ENCODE assay signal across 1 cellular context in genomic region chr10:89213191-89213808, GRCh38.
A peak's percentile ranks its signal among the peaks of the same experiment; 100 is the strongest.
TF ChIP-seq lines count a peak whose summit lies in the region.

No MANE protein-coding gene starts in this region.

TF ChIP-seq in K562, 482 proteins besides CTCF, POLR2A, EP300 and RAD21:
- TF ChIP-seq EGR1 (conservative IDR thresholded peaks at IDR 0.05) (0 out of 2 replicates have a peak, but pooled peaks have one; percentile 13), CC2D1A (IDR thresholded peaks at IDR 0.05) (0 out of 2 replicates have a peak, but pooled peaks have one; percentile 48), PHB2 (IDR thresholded peaks at IDR 0.05; ENCODE audit: low read depth) (no peak), MYNN (IDR thresholded peaks at IDR 0.05) (no peak), MYNN (CRISPR knock-in tag; IDR thresholded peaks at IDR 0.05) (no peak), ATF1 (CRISPR knock-in tag; IDR thresholded peaks at IDR 0.05) (no peak), ATF1 (tag; IDR thresholded peaks at IDR 0.05) (no peak), ARID2 (IDR thresholded peaks at IDR 0.05) (0 out of 2 replicates have a peak, but pooled peaks have one; percentile 49), NRF1 (conservative IDR thresholded peaks at IDR 0.05 in 1 of 2, IDR thresholded peaks at IDR 0.05 in 1 of 2) (no peak), DEAF1 (CRISPR knock-in tag; IDR thresholded peaks at IDR 0.05) (peak; percentile 51; the same call in 1 of the 2 replicates), ZNF140 (CRISPR knock-in tag; IDR thresholded peaks at IDR 0.05) (no peak), ZNF436 (CRISPR knock-in tag; IDR thresholded peaks at IDR 0.05) (no peak)
TF ChIP-seq in K562: peak in this region for 4.
